19 cellular contexts compared by ENCODE assay signal in genomic region chr11:98568011-98568410, GRCh38.
DNase-seq lines count a peak whose midpoint lies in the region.
"Had no signal": no experiment of that assay in that cellular context is flagged by ENCODE, and none has a peak within 500 bp of the region (broad histone marks: within the 10 kb centered on the region; RNA-seq: fewer than 3 reads in every experiment).

No MANE protein-coding gene starts in this region.

- DNase-seq in NCI-H1105 treated with DMSO at 0.1 percent for 48 hours (lab: John Stamatoyannopoulos, UW) (peak; percentile 77), NCI-H1105 (lab: John Stamatoyannopoulos, UW) (no peak), NCI-H2171 treated with DMSO at 0.1 percent for 48 hours (lab: John Stamatoyannopoulos, UW) (peak; percentile 99), amniotic epithelial cell (ENCODE audit: low read depth) (peak; percentile 27), left kidney (ENCODE audit: low read depth, low spot score) (peak; percentile 16), germinal center (ENCODE audit: low spot score) (no peak), epidermal melanocyte (ENCODE audit: insufficient read length, low spot score) (no peak)
- DNase-seq in stimulated activated CD8-positive, alpha-beta memory T cell treated with anti-CD3 and anti-CD28 coated beads, Interleukin-4, amount 100 ng/mL, for 48 hours = no peak
- DNase-seq: 8988T; activated B cell treated with CpG ODN at 0.5 μM for 24 hours; activated naive CD8-positive, alpha-beta T cell treated with anti-CD3 and anti-CD28 coated beads for 36 hours; BE2C; foreskin melanocyte; GDM1; HCEC 1CT; MV-4-11; NCI-H2107; retina; T-helper 1 cell had no signal

Comparison
In these comparisons a context has a peak if more than half of its experiments do, and no peak if none do; other contexts are left out.
1. DNase-seq: peak in NCI-H1105 treated with DMSO at 0.1 percent for 48 hours (single experiment), NCI-H2171 treated with DMSO at 0.1 percent for 48 hours (single experiment), amniotic epithelial cell (single experiment) and left kidney (single experiment); none in NCI-H1105 (single experiment), germinal center (single experiment), epidermal melanocyte (single experiment) and stimulated activated CD8-positive, alpha-beta memory T cell treated with anti-CD3 and anti-CD28 coated beads, Interleukin-4, amount 100 ng/mL, for 48 hours (single experiment).